19 cellular contexts compared by ENCODE assay signal in genomic region chr16:23570992-23571632, GRCh38. TPM values are rescaled to one million over a fixed set of nuclear protein-coding genes. Genes with fewer than 3 reads are reported as not detected.
A peak's percentile ranks its signal among the peaks of the same experiment; 100 is the strongest.
DNase-seq lines count a peak whose midpoint lies in the region; ATAC-seq and TF ChIP-seq lines count a peak whose summit lies in the region.
"Had no signal": no experiment of that assay in that cellular context is flagged by ENCODE, and none has a peak within 500 bp of the region (broad histone marks: within the 10 kb centered on the region; RNA-seq: fewer than 3 reads in every experiment).

No MANE protein-coding gene starts in this region.

- H3K27ac ChIP-seq in CD4-positive, alpha-beta memory T cell (ENCODE audit: low read depth, low read length), result no peak overlapping the region
- H3K27ac ChIP-seq in Karpas-422 (ENCODE audit: low read length), result peak overlapping the region; percentile 89
- H3K27ac ChIP-seq in CD8-positive, alpha-beta T cell (ENCODE audit: low read depth, low read length), result no peak overlapping the region
- H3K27ac ChIP-seq: body of pancreas, colonic mucosa, KMS-11, sigmoid colon had no signal

- H3K79me2 ChIP-seq in Karpas-422 (ENCODE audit: low read length), result peaks cover 4% of the 10 kb centered on the region; the same call in 1 of the 2 replicates

- no peak overlapping the region for H2AFZ ChIP-seq in Karpas-422 (ENCODE audit: low read length)

- DNase-seq in CD4-positive, alpha-beta memory T cell, result no peak
- DNase-seq in Karpas-422 (peak; percentile 83), SKM-1 (lab: John Stamatoyannopoulos, UW; ENCODE audit: unreplicated experiment) (peak; percentile 29), memory B cell (ENCODE audit: low spot score in 2 of 2) (peak in 1 of 2 donors; percentile 40), NCI-H146 (lab: John Stamatoyannopoulos, UW) (no peak)
- DNase-seq in CD8-positive, alpha-beta T cell, result no peak
- DNase-seq: activated CD4-positive, alpha-beta T cell treated with anti-CD3 and anti-CD28 coated beads, Interleukin-2, amount 50 U/mL, for 4 hours; activated naive CD8-positive, alpha-beta T cell treated with anti-CD3 and anti-CD28 coated beads for 36 hours; activated T-cell treated with anti-CD3 and anti-CD28 coated beads, Interleukin-2, amount 50 U/mL, for 4 hours; colonic mucosa; foreskin fibroblast; left colon; NCI-H1417 treated with DMSO at 0.1 percent for 48 hours; NCI-H226; sigmoid colon had no signal

- H4K20me1 ChIP-seq in Karpas-422 (ENCODE audit: insufficient read depth, low read depth, low read length), result no peaks in the 10 kb centered on the region

- no peaks in the 10 kb centered on the region for H3K9me2 ChIP-seq in Karpas-422 (replicated peaks; ENCODE audit: insufficient read depth, low read length)

- H3K9me3 Mint-ChIP-seq in CD4-positive, alpha-beta memory T cell, result no peaks in the 10 kb centered on the region
- no peaks in the 10 kb centered on the region for H3K9me3 Mint-ChIP-seq in memory B cell
- H3K9me3 Mint-ChIP-seq in CD8-positive, alpha-beta T cell, result no peaks in the 10 kb centered on the region
- H3K9me3 Mint-ChIP-seq: activated naive CD8-positive, alpha-beta T cell treated with anti-CD3 and anti-CD28 coated beads for 36 hours; activated T-cell treated with anti-CD3 and anti-CD28 coated beads, Interleukin-2, amount 50 U/mL, for 4 hours had no signal

- POLR2A ChIA-PET in CD4-positive, alpha-beta memory T cell (lab: Charles Lee; ENCODE audit: partially characterized antibody), result no interaction called here
- POLR2A ChIA-PET in CD8-positive, alpha-beta T cell (lab: Charles Lee), result no interaction called here

- intact Hi-C loops in CD4-positive, alpha-beta memory T cell (cut with micrococcal nuclease), result no loop called here
- intact Hi-C loops in CD8-positive, alpha-beta T cell (cut with DNase I, micrococcal nuclease), result no loop called here

- ATAC-seq in memory B cell (ENCODE audit: low read depth), result peak; percentile 97
- ATAC-seq in GM19324 (IDR thresholded peaks at IDR 0.05; ENCODE audit: low FRiP score, unreplicated experiment), result no peak
- ATAC-seq in HG03457 (IDR thresholded peaks at IDR 0.05; ENCODE audit: unreplicated experiment), result no peak
- no peak for ATAC-seq in CD8-positive, alpha-beta T cell
- ATAC-seq: activated T-cell treated with anti-CD3 and anti-CD28 coated beads, Interleukin-2, amount 50 U/mL, for 4 hours; body of pancreas; left colon had no signal

- peaks cover 0 to 3% (median 0%) of the 10 kb centered on the region in 4 donors for H3K4me1 Mint-ChIP-seq in CD4-positive, alpha-beta memory T cell
- peaks cover 17% of the 10 kb centered on the region for H3K4me1 Mint-ChIP-seq in memory B cell
- no peaks in the 10 kb centered on the region for H3K4me1 Mint-ChIP-seq in CD8-positive, alpha-beta T cell (ENCODE audit: low read depth)
- H3K4me1 Mint-ChIP-seq: activated naive CD8-positive, alpha-beta T cell treated with anti-CD3 and anti-CD28 coated beads for 36 hours had no signal

- peaks cover 60% of the 10 kb centered on the region for H3K36me3 ChIP-seq in CD4-positive, alpha-beta memory T cell (ENCODE audit: insufficient read depth, low read length)
- peaks cover 19% of the 10 kb centered on the region; the same call in 1 of the 2 replicates for H3K36me3 ChIP-seq in Karpas-422 (ENCODE audit: insufficient read depth, low read length)
- H3K36me3 ChIP-seq in CD8-positive, alpha-beta T cell (ENCODE audit: insufficient read depth, low read length), result peaks cover 53% of the 10 kb centered on the region

- H3K4me3 Mint-ChIP-seq in CD4-positive, alpha-beta memory T cell, result no peak overlapping the region
- H3K4me3 Mint-ChIP-seq in memory B cell, result peak overlapping the region; percentile 21
- H3K4me3 Mint-ChIP-seq in CD8-positive, alpha-beta T cell, result no peak overlapping the region
- H3K4me3 Mint-ChIP-seq: activated naive CD8-positive, alpha-beta T cell treated with anti-CD3 and anti-CD28 coated beads for 36 hours; activated T-cell treated with anti-CD3 and anti-CD28 coated beads, Interleukin-2, amount 50 U/mL, for 4 hours had no signal

- H3K27me3 ChIP-seq in CD4-positive, alpha-beta memory T cell (ENCODE audit: insufficient read depth, low read length), result no peaks in the 10 kb centered on the region
- no peaks in the 10 kb centered on the region for H3K27me3 ChIP-seq in Karpas-422 (ENCODE audit: low read length)
- no peaks in the 10 kb centered on the region for H3K27me3 ChIP-seq in CD8-positive, alpha-beta T cell (ENCODE audit: insufficient read depth, low read length)
- H3K27me3 ChIP-seq: body of pancreas, colonic mucosa, sigmoid colon had no signal

- H3K9ac ChIP-seq in Karpas-422 (ENCODE audit: low read length), result peak overlapping the region; percentile 32; the same call in 1 of the 2 replicates
- H3K9ac ChIP-seq: KMS-11 had no signal

- no peaks in the 10 kb centered on the region for H3K4me1 ChIP-seq in CD4-positive, alpha-beta memory T cell (ENCODE audit: insufficient read depth, low read length)
- H3K4me1 ChIP-seq in Karpas-422 (ENCODE audit: low read length), result peaks cover 29% of the 10 kb centered on the region
- H3K4me1 ChIP-seq in CD8-positive, alpha-beta T cell (ENCODE audit: insufficient read depth, low read length), result no peaks in the 10 kb centered on the region
- H3K4me1 ChIP-seq: colonic mucosa, sigmoid colon had no signal

- no peak overlapping the region for H3K4me3 ChIP-seq in CD4-positive, alpha-beta memory T cell (ENCODE audit: low read length in 2 of 2)
- no peak overlapping the region for H3K4me3 ChIP-seq in Karpas-422 (ENCODE audit: low read length)
- H3K4me3 ChIP-seq in CD8-positive, alpha-beta T cell (ENCODE audit: low read depth, low read length), result no peak overlapping the region
- H3K4me3 ChIP-seq: body of pancreas, colonic mucosa, sigmoid colon had no signal

- no peak for TF ChIP-seq CTCF in CD8-positive, alpha-beta T cell (IDR thresholded peaks at IDR 0.05)

- CTCF ChIA-PET in CD4-positive, alpha-beta memory T cell (lab: Charles Lee; ENCODE audit: partially characterized antibody), result no interaction called here
- CTCF ChIA-PET in CD8-positive, alpha-beta T cell (lab: Charles Lee), result interaction anchor here (2.4 kb wide), 1 partner anchor 13 kb away, joined by 6 read pairs; the partner anchor contains the start of gene UBFD1

- peaks cover 53 to 70% of the 10 kb centered on the region in 2 donors for H3K36me3 Mint-ChIP-seq in CD4-positive, alpha-beta memory T cell
- H3K36me3 Mint-ChIP-seq in memory B cell, result peaks cover 12% of the 10 kb centered on the region
- H3K36me3 Mint-ChIP-seq in CD8-positive, alpha-beta T cell, result peaks cover 81% of the 10 kb centered on the region

- H3K27ac Mint-ChIP-seq in CD4-positive, alpha-beta memory T cell, result peak overlapping the region in 4 of 7 donors; percentile 10 to 86 (median 46)
- H3K27ac Mint-ChIP-seq in memory B cell, result peak overlapping the region; percentile 90
- no peak overlapping the region for H3K27ac Mint-ChIP-seq in CD8-positive, alpha-beta T cell

- peak overlapping the region; percentile 53 for H3K4me2 ChIP-seq in Karpas-422 (ENCODE audit: low read depth, low read length, poor library complexity, severe bottlenecking)
- H3K4me2 ChIP-seq: KMS-11 had no signal

- no peaks in the 10 kb centered on the region for H3K9me3 ChIP-seq in CD4-positive, alpha-beta memory T cell (ENCODE audit: control insufficient read depth in 1 of 2, low read length in 2 of 2)
- H3K9me3 ChIP-seq in Karpas-422 (ENCODE audit: low read length), result no peaks in the 10 kb centered on the region
- no peaks in the 10 kb centered on the region for H3K9me3 ChIP-seq in CD8-positive, alpha-beta T cell (ENCODE audit: low read length)
- H3K9me3 ChIP-seq: body of pancreas, colonic mucosa, sigmoid colon had no signal

- no peaks in the 10 kb centered on the region for H3K27me3 Mint-ChIP-seq in CD4-positive, alpha-beta memory T cell
- no peaks in the 10 kb centered on the region for H3K27me3 Mint-ChIP-seq in memory B cell
- no peaks in the 10 kb centered on the region for H3K27me3 Mint-ChIP-seq in CD8-positive, alpha-beta T cell (ENCODE audit: low read depth)
- H3K27me3 Mint-ChIP-seq: activated naive CD8-positive, alpha-beta T cell treated with anti-CD3 and anti-CD28 coated beads for 36 hours had no signal

RNA-seq across cellular contexts. Expression of gene UBFD1, which starts 13.6 kb away (rescaled TPM):
- 10 to 100 TPM; 41.0 to 41.2 TPM for total RNA-seq in CD4-positive, alpha-beta memory T cell
- 10 to 100 TPM; 11.9 to 15.3 TPM for polyA plus RNA-seq in CD4-positive, alpha-beta memory T cell
- 43.1 and 69.5 TPM in 2 replicates for total RNA-seq in Karpas-422 (2014; rRNA removed; shearing (Covaris generic); ENCODE audit: low replicate concordance)
- total RNA-seq in CD8-positive, alpha-beta T cell, result 10 to 100 TPM; 49.0 to 51.1 TPM

RNA-seq across cellular contexts. Expression of gene EARS2, which starts 14.0 kb away (rescaled TPM):
- 10 to 100 TPM; 13.6 to 16.0 TPM for total RNA-seq in CD4-positive, alpha-beta memory T cell
- 10 to 100 TPM; 11.4 to 15.6 TPM for polyA plus RNA-seq in CD4-positive, alpha-beta memory T cell
- 25.5 and 27.9 TPM in 2 replicates for total RNA-seq in Karpas-422 (2014; rRNA removed; shearing (Covaris generic); ENCODE audit: low replicate concordance)
- 1 to 10 TPM; 7.2 to 8.8 TPM for total RNA-seq in CD8-positive, alpha-beta T cell

RNA-seq across cellular contexts. Expression of gene NDUFAB1, which starts 25.0 kb away (rescaled TPM):
- total RNA-seq in CD4-positive, alpha-beta memory T cell, result 10 to 100 TPM; 45.4 to 45.7 TPM
- polyA plus RNA-seq in CD4-positive, alpha-beta memory T cell, result 100 to 1,000 TPM; 197 to 241 TPM
- 134 and 193 TPM in 2 replicates for total RNA-seq in Karpas-422 (2014; rRNA removed; shearing (Covaris generic); ENCODE audit: low replicate concordance)
- 10 to 100 TPM; 32.3 to 36.0 TPM for total RNA-seq in CD8-positive, alpha-beta T cell

Comparison
In these comparisons a context has a peak if more than half of its experiments do, and no peak if none do; other contexts are left out.
1. DNase-seq: peak in Karpas-422 (single experiment) and SKM-1 (single experiment); none in CD4-positive, alpha-beta memory T cell (0 of 5), NCI-H146 (single experiment) and CD8-positive, alpha-beta T cell (0 of 7).